In the genomic region with DNA sequence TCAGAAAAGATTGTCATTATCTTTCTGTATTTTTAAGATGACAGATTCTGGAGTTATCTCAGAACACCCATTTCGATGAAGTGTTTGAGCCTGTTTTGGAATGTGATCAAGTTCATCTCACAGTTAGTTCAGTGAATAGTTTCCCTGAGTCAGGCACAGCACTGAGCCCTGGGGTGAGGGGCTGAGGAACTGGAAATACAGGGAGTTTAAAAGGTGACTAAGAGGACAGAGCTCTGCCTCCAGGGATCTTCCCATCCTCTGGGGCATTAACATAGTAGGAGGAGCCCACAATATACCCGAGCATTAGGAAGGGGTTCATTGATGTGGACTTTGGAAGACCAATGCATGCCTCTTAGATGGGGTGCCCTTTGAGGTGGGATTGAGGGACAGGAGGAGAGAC, we compare ENCODE assay signal across 25 cellular contexts.
DNase-seq lines count a peak whose midpoint lies in the region; ATAC-seq and TF ChIP-seq lines count a peak whose summit lies in the region.
"Had no signal": no experiment of that assay in that cellular context is flagged by ENCODE, and none has a peak within 500 bp of the region (broad histone marks: within the 10 kb centered on the region; RNA-seq: fewer than 3 reads in every experiment).

No MANE protein-coding gene starts in this region.

- DNase-seq in ELF-1 (ENCODE audit: low read depth, low spot score), result peak; percentile 76
- no peak for DNase-seq in RWPE2 (ENCODE audit: low spot score)
- no peak for DNase-seq in osteocyte (ENCODE audit: extremely low spot score, unreplicated experiment)
- DNase-seq in NCI-H1105 treated with DMSO at 0.1 percent for 48 hours (lab: John Stamatoyannopoulos, UW), result no peak
- DNase-seq in WERI-Rb-1, result no peak
- no peak for DNase-seq in Kasumi-1 (lab: John Stamatoyannopoulos, UW)
- DNase-seq: activated CD4-positive, alpha-beta memory T cell treated with anti-CD3 and anti-CD28 coated beads, Interleukin-2, amount 10 ng/mL, durations not matched to agents 7 days and 5 days; activated CD4-positive, alpha-beta T cell treated with anti-CD3 and anti-CD28 coated beads for 1 hour; activated CD8-positive, alpha-beta memory T cell treated with anti-CD3 and anti-CD28 coated beads, Interleukin-2, amount 50 U/mL, for 48 hours; activated naive CD4-positive, alpha-beta T cell treated with Interleukin-2 at 50 U/mL for 16 hours; cerebellar nuclear complex; IMR-90; NCI-H1092 treated with DMSO at 0.1 percent for 48 hours; NCI-H187 treated with DMSO at 0.1 percent for 48 hours; NCI-H2171; posterior cingulate gyrus; right cardiac atrium; stimulated activated CD4-positive, alpha-beta T cell treated with anti-CD3 and anti-CD28 coated beads, Interleukin-1b, Interleukin-23, amount 100 ng/mL, for 48 hours; stimulated activated CD8-positive, alpha-beta memory T cell treated with anti-CD3 and anti-CD28 coated beads, Interleukin-4, amount 100 ng/mL, for 48 hours; stomach had no signal

- TF ChIP-seq CTCF in RWPE2 (IDR thresholded peaks at IDR 0.05; ENCODE audit: poor library complexity, severe bottlenecking) (no peak), osteocyte (IDR thresholded peaks at IDR 0.05) (no peak), WERI-Rb-1 (IDR thresholded peaks at IDR 0.05; ENCODE audit: low read depth, low read length) (no peak)

- peak overlapping the region; percentile 14 for H3K27ac Mint-ChIP-seq in osteocyte (ENCODE audit: unreplicated experiment)
- H3K27ac Mint-ChIP-seq: activated CD4-positive, alpha-beta memory T cell treated with anti-CD3 and anti-CD28 coated beads, Interleukin-2, amount 10 ng/mL, durations not matched to agents 7 days and 5 days; activated T-helper 1 cell treated with anti-CD3 and anti-CD28 coated beads, Interleukin-12 subunit alpha, Interleukin-12 subunit beta, Interleukin-2, Interleukin-4 antibody, amounts not matched to agents 30 ng/mL and 10 ng/mL and 1 ng/mL, durations not matched to agents 14 hours and 24 hours and 36 hours; mesothelial cell of epicardium had no signal

- no peaks in the 10 kb centered on the region for H3K27me3 Mint-ChIP-seq in osteocyte (ENCODE audit: unreplicated experiment)
- H3K27me3 Mint-ChIP-seq: activated CD4-positive, alpha-beta memory T cell treated with anti-CD3 and anti-CD28 coated beads, Interleukin-2, amount 10 ng/mL, durations not matched to agents 7 days and 5 days had no signal

- H3K36me3 Mint-ChIP-seq in osteocyte (ENCODE audit: unreplicated experiment), result peaks cover 2% of the 10 kb centered on the region
- H3K36me3 Mint-ChIP-seq: mesothelial cell of epicardium had no signal

- peak; percentile 54 for ATAC-seq in RWPE2 (ENCODE audit: low read depth)
- ATAC-seq in esophagus mucosa, result peak; percentile 84
- no peak for ATAC-seq in HG03175 (IDR thresholded peaks at IDR 0.05; ENCODE audit: unreplicated experiment)
- ATAC-seq: right cardiac atrium had no signal

- H3K4me3 ChIP-seq in RWPE2 (ENCODE audit: severe bottlenecking) (no peak overlapping the region), WERI-Rb-1 (ENCODE audit: low read depth, low read length) (no peak overlapping the region)
- H3K4me3 ChIP-seq: SK-N-MC, stomach had no signal

- H3K9me3 Mint-ChIP-seq in osteocyte (ENCODE audit: unreplicated experiment), result no peaks in the 10 kb centered on the region
- H3K9me3 Mint-ChIP-seq: activated CD4-positive, alpha-beta memory T cell treated with anti-CD3 and anti-CD28 coated beads, Interleukin-2, amount 10 ng/mL, durations not matched to agents 7 days and 5 days; activated T-helper 1 cell treated with anti-CD3 and anti-CD28 coated beads, Interleukin-12 subunit alpha, Interleukin-12 subunit beta, Interleukin-2, Interleukin-4 antibody, amounts not matched to agents 30 ng/mL and 10 ng/mL and 1 ng/mL, durations not matched to agents 14 hours and 24 hours and 36 hours had no signal

- no peaks in the 10 kb centered on the region for H3K36me3 ChIP-seq in RWPE2 (ENCODE audit: low read depth)
- no peaks in the 10 kb centered on the region for H3K36me3 ChIP-seq in WERI-Rb-1
- H3K36me3 ChIP-seq: stomach had no signal

- peaks cover 45% of the 10 kb centered on the region for H3K4me1 Mint-ChIP-seq in osteocyte (ENCODE audit: unreplicated experiment)
- H3K4me1 Mint-ChIP-seq: activated CD4-positive, alpha-beta memory T cell treated with anti-CD3 and anti-CD28 coated beads, Interleukin-2, amount 10 ng/mL, durations not matched to agents 7 days and 5 days; mesothelial cell of epicardium had no signal

- H3K27ac ChIP-seq in RWPE2 (ENCODE audit: poor library complexity, severe bottlenecking) (peak overlapping the region; percentile 86), WERI-Rb-1 (no peak overlapping the region)
- H3K27ac ChIP-seq: SK-N-MC, stomach had no signal

- H3K27me3 ChIP-seq in RWPE2 (ENCODE audit: insufficient read depth, poor library complexity, severe bottlenecking) (no peaks in the 10 kb centered on the region), WERI-Rb-1 (ENCODE audit: insufficient read depth, low read depth, severe bottlenecking) (no peaks in the 10 kb centered on the region)

- no peak overlapping the region for H3K4me3 Mint-ChIP-seq in osteocyte (ENCODE audit: unreplicated experiment)
- H3K4me3 Mint-ChIP-seq: activated CD4-positive, alpha-beta memory T cell treated with anti-CD3 and anti-CD28 coated beads, Interleukin-2, amount 10 ng/mL, durations not matched to agents 7 days and 5 days; activated T-helper 1 cell treated with anti-CD3 and anti-CD28 coated beads, Interleukin-12 subunit alpha, Interleukin-12 subunit beta, Interleukin-2, Interleukin-4 antibody, amounts not matched to agents 30 ng/mL and 10 ng/mL and 1 ng/mL, durations not matched to agents 14 hours and 24 hours and 36 hours; mesothelial cell of epicardium had no signal

- H3K4me1 ChIP-seq in RWPE2 (ENCODE audit: insufficient read depth, poor library complexity, severe bottlenecking), result peaks cover 32% of the 10 kb centered on the region
- H3K4me1 ChIP-seq: stomach had no signal

- H3K9me3 ChIP-seq in RWPE2 (ENCODE audit: severe bottlenecking) (no peaks in the 10 kb centered on the region), WERI-Rb-1 (ENCODE audit: severe bottlenecking) (no peaks in the 10 kb centered on the region)
- H3K9me3 ChIP-seq: stomach had no signal
